ENCODE assay signal across 11 cellular contexts in genomic region chr16:89200124-89200849, GRCh38. TPM values are rescaled to one million over a fixed set of nuclear protein-coding genes. Genes with fewer than 3 reads are reported as not detected.
DNase-seq lines count a peak whose midpoint lies in the region; ATAC-seq and TF ChIP-seq lines count a peak whose summit lies in the region.
"Had no signal": no experiment of that assay in that cellular context is flagged by ENCODE, and none has a peak within 500 bp of the region (broad histone marks: within the 10 kb centered on the region; RNA-seq: fewer than 3 reads in every experiment).

Gene SLC22A31 (minus strand): TSS chr16:89200537. CDS start chr16:89200501, 36 bp downstream.

- TF ChIP-seq EP300 in suprapubic skin (IDR thresholded peaks at IDR 0.05), result no peak

- H3K4me1 ChIP-seq in SJCRH30 (peaks cover 32% of the 10 kb centered on the region), iPS-15b (ENCODE audit: control insufficient read depth, insufficient read depth, low read length) (no peaks in the 10 kb centered on the region), suprapubic skin (peaks cover 24% of the 10 kb centered on the region)

- DNase-seq in activated T-cell treated with anti-CD3 and anti-CD28 coated beads, Interleukin-2, amount 50 U/mL, for 24 hours, result no peak
- DNase-seq in activated T-cell treated with anti-CD3 and anti-CD28 coated beads for 4 hours (no peak), SJCRH30 (peak; percentile 55 to 63), suprapubic skin (ENCODE audit: low spot score in 2 of 2) (peak in 1 of 2 donors; percentile 59), midbrain (lab: John Stamatoyannopoulos, UW) (no peak)
- DNase-seq: activated CD4-positive, alpha-beta T cell treated with anti-CD3 and anti-CD28 coated beads for 1 hour; DND-41 had no signal

- peaks cover 3% of the 10 kb centered on the region; the same call in 1 of the 2 replicates for H3K9me3 ChIP-seq in SJCRH30 (replicated peaks)
- H3K9me3 ChIP-seq in iPS-15b (ENCODE audit: control insufficient read depth, insufficient read depth, low read length), result no peaks in the 10 kb centered on the region
- H3K9me3 ChIP-seq in suprapubic skin, result no peaks in the 10 kb centered on the region

- no peak for TF ChIP-seq POLR2A in suprapubic skin (IDR thresholded peaks at IDR 0.05)

- no peaks in the 10 kb centered on the region for H3K36me3 Mint-ChIP-seq in activated T-cell treated with anti-CD3 and anti-CD28 coated beads, Interleukin-2, amount 50 U/mL, for 24 hours (ENCODE audit: low read depth)

- peaks cover 54% of the 10 kb centered on the region for H3K27me3 Mint-ChIP-seq in activated T-cell treated with anti-CD3 and anti-CD28 coated beads, Interleukin-2, amount 50 U/mL, for 24 hours

- no peak within 1 kb of the TSS for H3K9ac ChIP-seq in iPS-15b (ENCODE audit: low read depth, low read length)

- peaks cover 2% of the 10 kb centered on the region for H3K9me3 Mint-ChIP-seq in activated T-cell treated with anti-CD3 and anti-CD28 coated beads, Interleukin-2, amount 50 U/mL, for 24 hours

- peaks cover 6% of the 10 kb centered on the region for H3K36me3 ChIP-seq in SJCRH30
- peaks cover 4% of the 10 kb centered on the region for H3K36me3 ChIP-seq in iPS-15b (ENCODE audit: control insufficient read depth, insufficient read depth, low read length)
- H3K36me3 ChIP-seq in suprapubic skin, result no peaks in the 10 kb centered on the region

- no peak within 1 kb of the TSS for H3K27ac Mint-ChIP-seq in activated T-cell treated with anti-CD3 and anti-CD28 coated beads, Interleukin-2, amount 50 U/mL, for 24 hours

- H3K4me3 ChIP-seq in SJCRH30 (no peak within 1 kb of the TSS), iPS-15b (ENCODE audit: low read depth, low read length) (peak within 1 kb of the TSS; percentile 56), suprapubic skin (peak within 1 kb of the TSS; percentile 47)

- H3K4me3 Mint-ChIP-seq in activated T-cell treated with anti-CD3 and anti-CD28 coated beads, Interleukin-2, amount 50 U/mL, for 24 hours, result peak within 1 kb of the TSS; percentile 43

- H3K27ac ChIP-seq in SJCRH30 (no peak within 1 kb of the TSS), suprapubic skin (no peak within 1 kb of the TSS)

- H3K4me1 Mint-ChIP-seq in activated T-cell treated with anti-CD3 and anti-CD28 coated beads, Interleukin-2, amount 50 U/mL, for 24 hours (ENCODE audit: low read depth), result peaks cover 14% of the 10 kb centered on the region

- no peak for TF ChIP-seq CTCF in suprapubic skin (IDR thresholded peaks at IDR 0.05)

- no peak for ATAC-seq in HG02852 (IDR thresholded peaks at IDR 0.05; ENCODE audit: unreplicated experiment)
- ATAC-seq in GM18861 (IDR thresholded peaks at IDR 0.05; ENCODE audit: unreplicated experiment), result no peak

- WGBS in suprapubic skin, result 17% methylated on average over 18 of the region's 28 CpGs

- H3K27me3 ChIP-seq in SJCRH30 (no peaks in the 10 kb centered on the region), iPS-15b (ENCODE audit: control insufficient read depth, insufficient read depth, low read length) (peaks cover 34% of the 10 kb centered on the region), suprapubic skin (peaks cover 63% of the 10 kb centered on the region)

RNA-seq across cellular contexts. Expression of gene SLC22A31, which starts in this region (rescaled TPM):
- total RNA-seq in SJCRH30 (2014; rRNA removed; shearing (Covaris generic)), result 0.18 TPM in 1 of 2 replicates, not detected in the other
- 1 to 10 TPM in 3 of 4 donors, under 1 TPM in 1; 0.72 to 6.6 (median 4.7) TPM for total RNA-seq in suprapubic skin
- total RNA-seq: M059J had no signal

Comparison
In these comparisons a context has a peak if more than half of its experiments do, and no peak if none do; other contexts are left out.
1. Peak in DNase-seq in SJCRH30; RNA of the gene not detected or under 1 TPM.